ENCODE assay signal across 19 cellular contexts in genomic region chr13:43119206-43119605, GRCh38.
"Had no signal": no experiment of that assay in that cellular context is flagged by ENCODE, and none has a peak within 500 bp of the region (broad histone marks: within the 10 kb centered on the region; RNA-seq: fewer than 3 reads in every experiment).

No MANE protein-coding gene starts in this region.

- ATAC-seq: foreskin keratinocyte; heart left ventricle; natural killer cell; stimulated activated effector memory CD8-positive, alpha-beta T cell treated with anti-CD3 and anti-CD28 coated beads, Interleukin-12 subunit alpha, Interleukin-12 subunit beta, amount 100 ng/mL, for 72 hours; stimulated activated naive CD8-positive, alpha-beta T cell treated with anti-CD3 and anti-CD28 coated beads, Interleukin-15, Interleukin-2, amounts not matched to agents 100 U/mL and 50 U/mL, for 24 hours had no signal

- H3K9ac ChIP-seq: parathyroid adenoma had no signal

- H3K79me2 ChIP-seq: parathyroid adenoma had no signal

- H3K27me3 ChIP-seq: heart left ventricle, suprapubic skin, thyroid gland, upper lobe of left lung, vagina had no signal

- DNase-seq: cerebellar nuclear complex; erythroblast; foreskin keratinocyte; heart left ventricle; hippocampal formation; kidney glomerular epithelial cell; natural killer cell; stimulated activated CD4-positive, alpha-beta T cell treated with anti-CD3 and anti-CD28 coated beads, Interleukin-4, amount 100 ng/mL, for 1 hour; stimulated activated CD8-positive, alpha-beta memory T cell treated with anti-CD3 and anti-CD28 coated beads, Interleukin-4, amount 100 ng/mL, for 48 hours; stimulated activated naive CD8-positive, alpha-beta T cell treated with anti-CD3 and anti-CD28 coated beads, Interleukin-15, Interleukin-2, amounts not matched to agents 100 U/mL and 50 U/mL, for 24 hours; thyroid gland had no signal

- H3K27me3 Mint-ChIP-seq: dendritic cell treated with granulocyte-macrophage colony-stimulating factor and Interleukin-4, amounts not matched to agents 40 ng/mL and 50 ng/mL, for 4 days had no signal

- H3K27ac Mint-ChIP-seq: dendritic cell treated with granulocyte-macrophage colony-stimulating factor and Interleukin-4, amounts not matched to agents 40 ng/mL and 50 ng/mL, for 4 days; mesothelial cell of epicardium; natural killer cell; stimulated activated effector memory CD8-positive, alpha-beta T cell treated with anti-CD3 and anti-CD28 coated beads, Interleukin-12 subunit alpha, Interleukin-12 subunit beta, amount 100 ng/mL, for 72 hours had no signal

- H3K4me1 ChIP-seq: foreskin keratinocyte, heart left ventricle, parathyroid adenoma, prostate gland, suprapubic skin, thyroid gland, upper lobe of left lung, vagina had no signal

- H3K9me3 Mint-ChIP-seq: dendritic cell treated with granulocyte-macrophage colony-stimulating factor and Interleukin-4, amounts not matched to agents 40 ng/mL and 50 ng/mL, for 4 days; mesothelial cell of epicardium; natural killer cell; stimulated activated effector memory CD8-positive, alpha-beta T cell treated with anti-CD3 and anti-CD28 coated beads, Interleukin-12 subunit alpha, Interleukin-12 subunit beta, amount 100 ng/mL, for 72 hours had no signal

- H3K36me3 ChIP-seq: heart left ventricle, prostate gland, suprapubic skin, thyroid gland, upper lobe of left lung, vagina had no signal

- H3K4me1 Mint-ChIP-seq: natural killer cell; stimulated activated effector memory CD8-positive, alpha-beta T cell treated with anti-CD3 and anti-CD28 coated beads, Interleukin-12 subunit alpha, Interleukin-12 subunit beta, amount 100 ng/mL, for 72 hours had no signal

- H3K36me3 Mint-ChIP-seq: mesothelial cell of epicardium; natural killer cell; stimulated activated effector memory CD8-positive, alpha-beta T cell treated with anti-CD3 and anti-CD28 coated beads, Interleukin-12 subunit alpha, Interleukin-12 subunit beta, amount 100 ng/mL, for 72 hours had no signal

- H3K4me3 Mint-ChIP-seq: dendritic cell treated with granulocyte-macrophage colony-stimulating factor and Interleukin-4, amounts not matched to agents 40 ng/mL and 50 ng/mL, for 4 days; mesothelial cell of epicardium; natural killer cell; stimulated activated effector memory CD8-positive, alpha-beta T cell treated with anti-CD3 and anti-CD28 coated beads, Interleukin-12 subunit alpha, Interleukin-12 subunit beta, amount 100 ng/mL, for 72 hours had no signal

- H3K4me3 ChIP-seq: heart left ventricle, prostate gland, suprapubic skin, thyroid gland, upper lobe of left lung, vagina had no signal

- H3K9me3 ChIP-seq: heart left ventricle, prostate gland, suprapubic skin, thyroid gland, upper lobe of left lung, vagina had no signal

- H3K27ac ChIP-seq: foreskin keratinocyte, heart left ventricle, parathyroid adenoma, prostate gland, suprapubic skin, thyroid gland, upper lobe of left lung, vagina had no signal

- H2AFZ ChIP-seq: parathyroid adenoma had no signal
